22 cellular contexts compared by ENCODE assay signal in the genomic region with DNA sequence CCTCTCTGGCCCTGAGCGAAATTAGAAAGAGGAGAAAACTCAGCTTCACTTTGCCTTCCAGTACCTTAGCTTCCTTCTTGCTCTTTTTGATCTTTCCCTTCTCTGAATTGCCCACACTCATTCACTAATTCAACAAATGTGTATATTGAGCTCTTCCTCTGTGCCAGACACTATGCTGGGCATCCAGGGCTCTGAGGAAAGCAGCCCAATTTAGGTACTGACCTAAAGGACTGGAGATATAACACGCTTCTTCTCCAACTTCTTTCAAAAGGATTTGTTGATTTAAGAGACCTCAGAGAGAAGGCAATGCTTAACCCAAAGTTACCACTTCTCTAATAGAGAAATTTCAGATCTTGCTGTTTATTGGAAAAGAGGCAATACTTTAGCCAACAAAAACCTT.
"Had no signal": no experiment of that assay in that cellular context is flagged by ENCODE, and none has a peak within 500 bp of the region (broad histone marks: within the 10 kb centered on the region; RNA-seq: fewer than 3 reads in every experiment).

No MANE protein-coding gene starts in this region.

- H3K4me3 ChIP-seq: lung, pancreas, prostate gland, right lobe of liver, smooth muscle cell, tibial artery, upper lobe of right lung had no signal

- H3K4me1 Mint-ChIP-seq: naive B cell; natural killer cell; nephron progenitor cell; stimulated activated memory B cell treated with anti-CD40 and anti-IgM and Interleukin-4, amounts not matched to agents 10 μg/mL and 1 μg/mL and 100 μg/mL, for 72 hours; stimulated activated naive CD8-positive, alpha-beta T cell treated with anti-CD3 and anti-CD28 coated beads, Interleukin-15, amount 100 ng/mL, for 72 hours had no signal

- H3K36me3 ChIP-seq: pancreas, prostate gland, right lobe of liver, tibial artery, upper lobe of right lung had no signal

- DNase-seq: left cardiac atrium; mesendoderm; naive B cell; natural killer cell; nephron progenitor cell; pancreas; posterior cingulate gyrus; right lobe of liver; stimulated activated CD4-positive, alpha-beta T cell treated with anti-CD3 and anti-CD28 coated beads, Interleukin-1b, Interleukin-23, amount 100 ng/mL, for 48 hours; stimulated activated CD4-positive, alpha-beta T cell treated with anti-CD3 and anti-CD28 coated beads, Interleukin-2, amount 100 ng/mL, for 48 hours; stimulated activated CD4-positive, alpha-beta T cell treated with anti-CD3 and anti-CD28 coated beads, Interleukin-4, amount 100 ng/mL, for 4 hours; stimulated activated CD8-positive, alpha-beta memory T cell treated with anti-CD3 and anti-CD28 coated beads, Interleukin-4, amount 100 ng/mL, for 48 hours; stimulated activated naive CD4-positive, alpha-beta T cell treated with Interleukin-2 at 50 U/mL for 16 hours; stimulated activated naive CD8-positive, alpha-beta T cell treated with anti-CD3 and anti-CD28 coated beads, Interleukin-15, amount 100 ng/mL, for 72 hours; tibial artery; trophoblast cell; upper lobe of right lung had no signal

- H3K4me1 ChIP-seq: pancreas, prostate gland, right lobe of liver, upper lobe of right lung had no signal

- H3K4me3 Mint-ChIP-seq: mesothelial cell of epicardium; naive B cell; natural killer cell; nephron progenitor cell; stimulated activated memory B cell treated with anti-CD40 and anti-IgM and Interleukin-4, amounts not matched to agents 10 μg/mL and 1 μg/mL and 100 μg/mL, for 72 hours; stimulated activated naive CD8-positive, alpha-beta T cell treated with anti-CD3 and anti-CD28 coated beads, Interleukin-15, amount 100 ng/mL, for 72 hours had no signal

- H3K9me3 ChIP-seq: pancreas, prostate gland, upper lobe of right lung had no signal

- H3K27ac Mint-ChIP-seq: mesothelial cell of epicardium; naive B cell; natural killer cell; nephron progenitor cell; stimulated activated memory B cell treated with anti-CD40 and anti-IgM and Interleukin-4, amounts not matched to agents 10 μg/mL and 1 μg/mL and 100 μg/mL, for 72 hours; stimulated activated naive CD8-positive, alpha-beta T cell treated with anti-CD3 and anti-CD28 coated beads, Interleukin-15, amount 100 ng/mL, for 72 hours had no signal

- ATAC-seq: natural killer cell; pancreas; stimulated activated memory B cell treated with anti-CD40 and anti-IgM and Interleukin-4, amounts not matched to agents 10 μg/mL and 1 μg/mL and 100 μg/mL, for 72 hours; stimulated activated naive CD8-positive, alpha-beta T cell treated with anti-CD3 and anti-CD28 coated beads, Interleukin-15, amount 100 ng/mL, for 72 hours; upper lobe of right lung had no signal

- H3K9me3 Mint-ChIP-seq: natural killer cell had no signal

- H3K27ac ChIP-seq: pancreas, prostate gland, right lobe of liver, upper lobe of right lung had no signal

- H3K4me2 ChIP-seq: smooth muscle cell had no signal

- H3K27me3 ChIP-seq: pancreas, right lobe of liver, tibial artery, upper lobe of right lung had no signal

- H3K36me3 Mint-ChIP-seq: naive B cell; natural killer cell; stimulated activated memory B cell treated with anti-CD40 and anti-IgM and Interleukin-4, amounts not matched to agents 10 μg/mL and 1 μg/mL and 100 μg/mL, for 72 hours had no signal
